In genomic region chr6:161268526-161269210, GRCh38 we compare ENCODE assay signal across 1 cellular context.
TF ChIP-seq lines count a peak whose summit lies in the region.

No MANE protein-coding gene starts in this region.

TF ChIP-seq in K562, 482 proteins besides CTCF, POLR2A, EP300 and RAD21 (continued from another document):
- TF ChIP-seq HDAC1 (IDR thresholded peaks at IDR 0.05) (0 out of 4 replicates have a peak, but pooled peaks of 1 of the 2 experiments have one; percentile 38), FOSL1 (tag; conservative IDR thresholded peaks at IDR 0.05) (peak; percentile 39; the same call in 1 of the 2 replicates), CREB3L1 (IDR thresholded peaks at IDR 0.05; ENCODE audit: borderline replicate concordance, low read depth) (no peak), NCOR1 (IDR thresholded peaks at IDR 0.05) (peak; percentile 29; the same call in 1 of the 2 replicates), TCF7L2 (IDR thresholded peaks at IDR 0.05; ENCODE audit: low read depth, low read length) (no peak), ZNF655 (CRISPR knock-in tag; IDR thresholded peaks at IDR 0.05) (no peak), BHLHE40 (IDR thresholded peaks at IDR 0.05; ENCODE audit: low read length) (no peak), MIER1 (IDR thresholded peaks at IDR 0.05; ENCODE audit: low read depth) (no peak), NFXL1 (CRISPR knock-in tag; IDR thresholded peaks at IDR 0.05) (no peak), HMG20B (CRISPR knock-in tag; IDR thresholded peaks at IDR 0.05) (no peak), MCM5 (IDR thresholded peaks at IDR 0.05; ENCODE audit: low read depth) (no peak), ZNF143 (CRISPR knock-in tag; IDR thresholded peaks at IDR 0.05) (peak; percentile 38; the same call in 1 of the 2 replicates), STAT5A (IDR thresholded peaks at IDR 0.05; ENCODE audit: borderline replicate concordance, low read length) (0 out of 2 replicates have a peak, but pooled peaks have one; percentile 22), ZNF583 (CRISPR knock-in tag; IDR thresholded peaks at IDR 0.05) (no peak), GABPB1 (CRISPR knock-in tag; IDR thresholded peaks at IDR 0.05) (no peak), MEIS2 (IDR thresholded peaks at IDR 0.05; ENCODE audit: partially characterized antibody) (peak; percentile 2), PPARD (CRISPR knock-in tag; IDR thresholded peaks at IDR 0.05) (no peak), ARHGAP35 (IDR thresholded peaks at IDR 0.05; ENCODE audit: partially characterized antibody) (no peak), PHTF2 (CRISPR knock-in tag; IDR thresholded peaks at IDR 0.05) (no peak), MTA2 (IDR thresholded peaks at IDR 0.05; ENCODE audit: low read depth) (no peak), PURB (CRISPR knock-in tag; IDR thresholded peaks at IDR 0.05; ENCODE audit: low read depth) (no peak), ARID2 (IDR thresholded peaks at IDR 0.05) (no peak), ZEB2 (IDR thresholded peaks at IDR 0.05) (no peak; the same call in 1 of the 2 replicates), FOS (IDR thresholded peaks at IDR 0.05; ENCODE audit: extremely low read depth, insufficient read length) (no peak), RFX7 (CRISPR knock-in tag; IDR thresholded peaks at IDR 0.05) (no peak), RCOR1 (IDR thresholded peaks at IDR 0.05; ENCODE audit: borderline replicate concordance in 1 of 2, low read depth in 2 of 2, low read length in 2 of 2) (peak in 1 of 2 experiments; percentile 33; a peak in 1 of 4 replicates), ZNF717 (CRISPR knock-in tag; IDR thresholded peaks at IDR 0.05) (no peak), ZBTB11 (CRISPR knock-in tag; IDR thresholded peaks at IDR 0.05) (no peak), TCF3 (CRISPR knock-in tag; IDR thresholded peaks at IDR 0.05) (peak; percentile 48), ZNF699 (CRISPR knock-in tag; IDR thresholded peaks at IDR 0.05; ENCODE audit: insufficient replicate concordance) (no peak), MAFK (IDR thresholded peaks at IDR 0.05; ENCODE audit: low read length) (no peak), POLR2AphosphoS5 (IDR thresholded peaks at IDR 0.05; ENCODE audit: control insufficient read depth, insufficient read depth, low read depth, low read length) (0 out of 2 replicates have a peak, but pooled peaks have one; percentile 35), ZNF175 (CRISPR knock-in tag; IDR thresholded peaks at IDR 0.05; ENCODE audit: low read depth) (no peak), E2F1 (CRISPR knock-in tag; IDR thresholded peaks at IDR 0.05) (no peak), DDX20 (tag; IDR thresholded peaks at IDR 0.05; ENCODE audit: low read depth) (no peak), PCBP2 (IDR thresholded peaks at IDR 0.05; ENCODE audit: low read depth, low read length, poor library complexity, severe bottlenecking) (no peak), ZNF584 (CRISPR knock-in tag; IDR thresholded peaks at IDR 0.05; ENCODE audit: low read depth) (no peak), CREB1 (IDR thresholded peaks at IDR 0.05) (no peak), CREB1 (CRISPR knock-in tag; IDR thresholded peaks at IDR 0.05) (no peak), DLX4 (CRISPR knock-in tag; IDR thresholded peaks at IDR 0.05) (no peak), ZNF512 (tag; IDR thresholded peaks at IDR 0.05) (no peak), ZNF79 (CRISPR knock-in tag; IDR thresholded peaks at IDR 0.05; ENCODE audit: low read depth) (no peak), ZNF24 (IDR thresholded peaks at IDR 0.05) (no peak), RBM15 (IDR thresholded peaks at IDR 0.05; ENCODE audit: insufficient read depth, low read length) (no peak), CBX3 (IDR thresholded peaks at IDR 0.05; ENCODE audit: borderline replicate concordance in 1 of 2, low read length in 2 of 2) (peak in 1 of 2 experiments; percentile 17; a peak in 1 of 3 replicates)
